Comparison of ENCODE assay signal across 5 cellular contexts in genomic region chr18:78495550-78495949, GRCh38.
"Had no signal": no experiment of that assay in that cellular context is flagged by ENCODE, and none has a peak within 500 bp of the region (broad histone marks: within the 10 kb centered on the region; RNA-seq: fewer than 3 reads in every experiment).

No MANE protein-coding gene starts in this region.

- H3K27ac ChIP-seq: HL-60 had no signal

- H3K4me3 ChIP-seq: K562 had no signal

- ATAC-seq: HepG2, K562 had no signal

- DNase-seq: IMR-90, KBM-7 had no signal
